In the genomic region with DNA sequence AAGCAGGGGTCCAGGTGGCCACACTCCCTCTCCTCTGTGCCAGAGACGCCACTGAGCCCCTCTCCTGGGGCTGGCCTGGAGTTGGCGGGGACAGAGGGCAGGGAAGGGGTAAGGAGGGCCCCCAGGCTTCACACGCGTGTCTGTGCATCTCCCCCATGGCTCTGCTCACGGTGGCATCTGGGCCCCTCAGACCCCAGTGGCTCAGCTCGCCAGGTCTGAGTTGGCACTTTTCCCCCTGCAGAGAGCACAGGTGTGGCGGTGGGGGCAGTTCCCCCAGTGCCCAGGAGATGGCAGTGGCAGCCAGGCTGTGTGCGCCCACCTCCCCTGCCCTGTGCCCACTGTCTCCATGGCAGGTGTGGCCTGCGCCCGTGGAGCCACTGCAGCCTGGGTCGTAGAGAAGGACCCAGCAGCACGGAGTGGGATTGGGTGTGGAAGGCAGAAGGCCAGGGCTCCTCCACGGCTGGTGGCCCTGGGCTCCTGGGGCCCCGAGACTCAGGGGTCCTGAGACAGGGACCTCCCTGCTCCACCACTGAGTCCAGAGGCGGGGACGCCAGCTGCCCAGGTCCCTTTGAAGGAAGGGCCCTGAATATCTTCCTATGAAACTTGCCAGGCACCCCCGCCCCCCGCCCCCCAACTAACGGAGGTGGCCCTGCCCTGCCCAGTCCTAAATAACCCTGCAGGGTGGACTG, we compare ENCODE assay signal across 8 cellular contexts. TPM values are rescaled to one million over a fixed set of nuclear protein-coding genes. Genes with fewer than 3 reads are reported as not detected.
DNase-seq lines count a peak whose midpoint lies in the region; ATAC-seq and TF ChIP-seq lines count a peak whose summit lies in the region.

No MANE protein-coding gene starts in this region.

- no peak overlapping the region for H3K4me2 ChIP-seq in neural cell (ENCODE audit: low read length)

- H3F3A ChIP-seq in neural cell (ENCODE audit: insufficient read depth, low read length, poor library complexity, severe bottlenecking), result no peaks in the 10 kb centered on the region

- no peaks in the 10 kb centered on the region for H3K79me2 ChIP-seq in neural cell (replicated peaks; ENCODE audit: insufficient read depth, low read length)

- no peaks in the 10 kb centered on the region for H3K27me3 Mint-ChIP-seq in T-cell

- H3K9me2 ChIP-seq in neural cell (ENCODE audit: insufficient read depth, low read length), result no peaks in the 10 kb centered on the region

- no peaks in the 10 kb centered on the region for H3K9me3 ChIP-seq in neural cell (ENCODE audit: low read length)

- no peak overlapping the region for H3K27ac Mint-ChIP-seq in T-cell

- DNase-seq in D341Med (ENCODE audit: low spot score), result peak; percentile 83
- peak; percentile 71 for DNase-seq in HT-29 (ENCODE audit: low spot score)
- peak in 26 of 34 experiments; percentile 27 to 63 (median 44) for DNase-seq in T-cell
- peak; percentile 65 for DNase-seq in cerebellum (ENCODE audit: low spot score)
- no peak for DNase-seq in amniotic stem cell (lab: John Stamatoyannopoulos, UW)

- TF ChIP-seq EP300 in neural cell (conservative IDR thresholded peaks at IDR 0.05; ENCODE audit: poor library complexity, severe bottlenecking), result no peak

- CTCF ChIA-PET in T-cell (lab: Charles Lee), result no interaction called here

- POLR2A ChIA-PET in T-cell (lab: Charles Lee), result no interaction called here

- no peak overlapping the region for H3K4me3 Mint-ChIP-seq in T-cell

- no peak overlapping the region for H3K9ac ChIP-seq in neural cell (ENCODE audit: low read length)

- H3K9me3 Mint-ChIP-seq in T-cell, result no peaks in the 10 kb centered on the region

- peak; percentile 66 for TF ChIP-seq CTCF in neural cell (IDR thresholded peaks at IDR 0.05; ENCODE audit: poor library complexity, severe bottlenecking)

- ATAC-seq in T-cell (replicated peaks in 1 of 4) (no peak), GM18520 (IDR thresholded peaks at IDR 0.05; ENCODE audit: unreplicated experiment) (no peak), GM19397 (IDR thresholded peaks at IDR 0.05; ENCODE audit: unreplicated experiment) (no peak)

- H3K4me3 ChIP-seq in neural cell (ENCODE audit: low read length), result no peak overlapping the region

- H2AFZ ChIP-seq in neural cell (ENCODE audit: low read depth, low read length), result no peak overlapping the region

- no peaks in the 10 kb centered on the region for H3K36me3 ChIP-seq in neural cell (ENCODE audit: insufficient read depth, low read length)

- TF ChIP-seq RAD21 in neural cell (conservative IDR thresholded peaks at IDR 0.05), result peak; percentile 67

- no peak overlapping the region for H3K27ac ChIP-seq in neural cell (ENCODE audit: low read length)

- H3K4me1 Mint-ChIP-seq in T-cell, result peaks cover 0 to 9% (median under 1%) of the 10 kb centered on the region in 3 donors

- no peaks in the 10 kb centered on the region for H3K27me3 ChIP-seq in neural cell (ENCODE audit: insufficient read depth, low read depth, low read length)

- H3K36me3 Mint-ChIP-seq in T-cell, result no peaks in the 10 kb centered on the region

- H4K20me1 ChIP-seq in neural cell (ENCODE audit: insufficient read depth), result no peaks in the 10 kb centered on the region

TF ChIP-seq in neural cell, 6 proteins besides CTCF, POLR2A, EP300 and RAD21:
- TF ChIP-seq SMC3 (conservative IDR thresholded peaks at IDR 0.05; ENCODE audit: poor library complexity) (peak; percentile 67), POLR2AphosphoS5 (IDR thresholded peaks at IDR 0.05) (no peak)

RNA-seq across cellular contexts. Expression of a gene that starts 4.3 kb away (rescaled TPM):
- total RNA-seq in HT-29 (2014; rRNA removed; shearing (Covaris generic)), result 669 and 675 TPM in 2 replicates
- total RNA-seq in T-cell (100 to 1,000 TPM; 166 to 245 (median 228) TPM), cerebellum (10.9 TPM)
- polyA plus RNA-seq in neural cell, result 52.0 and 52.5 TPM in 2 replicates
- polyA minus RNA-seq in neural cell, result 12.7 and 15.1 TPM in 2 replicates

RNA-seq across cellular contexts. Expression of a gene that starts 12.5 kb away (rescaled TPM):
- 120 and 146 TPM in 2 replicates for total RNA-seq in HT-29 (2014; rRNA removed; shearing (Covaris generic))
- total RNA-seq in T-cell (1 to 10 TPM in 4 of 5 donors, under 1 TPM in 1; 0.93 to 3.7 (median 1.5) TPM), cerebellum (7.9 TPM)
- polyA plus RNA-seq in neural cell, result 1.0 and 5.2 TPM in 2 replicates
- polyA minus RNA-seq in neural cell, result 1.5 and 10.5 TPM in 2 replicates

RNA-seq across cellular contexts. Expression of a gene that starts 31.0 kb away (rescaled TPM):
- 327 and 375 TPM in 2 replicates for total RNA-seq in HT-29 (2014; rRNA removed; shearing (Covaris generic))
- total RNA-seq in T-cell (100 to 1,000 TPM; 139 to 274 (median 240) TPM), cerebellum (9.9 TPM)
- not detected in 2 replicates for polyA plus RNA-seq in neural cell
- polyA minus RNA-seq in neural cell, result 0.24 TPM in 1 of 2 replicates, not detected in the other

RNA-seq across cellular contexts. Expression of a gene that starts 40.7 kb away (rescaled TPM):
- total RNA-seq in HT-29 (2014; rRNA removed; shearing (Covaris generic)), result 14.1 and 18.4 TPM in 2 replicates
- total RNA-seq in T-cell (10 to 100 TPM; 47.6 to 68.4 (median 58.4) TPM), cerebellum (19.1 TPM)
- 18.9 and 19.4 TPM in 2 replicates for polyA plus RNA-seq in neural cell
- 15.3 and 16.8 TPM in 2 replicates for polyA minus RNA-seq in neural cell

RNA-seq across cellular contexts. Expression of a gene that starts 40.9 kb away (rescaled TPM):
- total RNA-seq in HT-29 (2014; rRNA removed; shearing (Covaris generic)), result 120 and 125 TPM in 2 replicates
- total RNA-seq in T-cell, result 10 to 100 TPM; 45.6 to 61.1 (median 57.5) TPM
- 26.9 TPM for total RNA-seq in cerebellum
- 56.8 and 70.2 TPM in 2 replicates for polyA plus RNA-seq in neural cell
- polyA minus RNA-seq in neural cell, result 35.1 and 37.7 TPM in 2 replicates

Comparison
In these comparisons a context has a peak if more than half of its experiments do, and no peak if none do; other contexts are left out.
1. RNA of a gene that starts 4.3 kb away (total RNA-seq): 669 to 675 TPM in HT-29 and 166 to 245 TPM in T-cell; 10.9 TPM in cerebellum (single experiment); every median in the first group is over 10 times any median in the second.
2. RNA of a gene that starts 12.5 kb away (total RNA-seq): 120 to 146 TPM in HT-29; 7.9 TPM in cerebellum (single experiment) and 0.93 to 3.7 TPM in T-cell; every median in the first group is over 10 times any median in the second.
3. RNA of a gene that starts 31.0 kb away (total RNA-seq): 327 to 375 TPM in HT-29 and 139 to 274 TPM in T-cell; 9.9 TPM in cerebellum (single experiment); every median in the first group is over 10 times any median in the second.